In genomic region chr9:114153761-114154596, GRCh38 we compare ENCODE assay signal across 8 cellular contexts. TPM values are rescaled to one million over a fixed set of nuclear protein-coding genes. Genes with fewer than 3 reads are reported as not detected.
DNase-seq lines count a peak whose midpoint lies in the region; ATAC-seq, FAIRE-seq and TF ChIP-seq lines count a peak whose summit lies in the region.

No MANE protein-coding gene starts in this region.

- H3K18ac ChIP-seq in H1 (ENCODE audit: extremely low read depth, low read length) = peak overlapping the region; percentile 62

- no peak overlapping the region for H2AK5ac ChIP-seq in H1 (ENCODE audit: low read depth, low read length)

- TF ChIP-seq EP300 in H1 (IDR thresholded peaks at IDR 0.05; ENCODE audit: borderline replicate concordance in 1 of 2, low read depth in 2 of 2, low read length in 2 of 2) = no peak

- peak overlapping the region in 2 of 4 experiments; percentile 4 to 18; a peak in 2 of 7 replicates for H3K9ac ChIP-seq in H1 (replicated peaks in 1 of 4; ENCODE audit: extremely low read depth in 1 of 4, low read depth in 3 of 4, low read length in 3 of 4)

- peak; percentile 31 to 55; a peak in 3 of 4 replicates for TF ChIP-seq RAD21 in H1 (IDR thresholded peaks at IDR 0.05 in 1 of 2, conservative IDR thresholded peaks at IDR 0.05 in 1 of 2; ENCODE audit: low read depth in 2 of 2, low read length in 2 of 2)

- H3K4me3 ChIP-seq in CD4-positive, CD25-positive, alpha-beta regulatory T cell (ENCODE audit: low read depth, low read length) = no peak overlapping the region
- H3K4me3 ChIP-seq in H1 (ENCODE audit: extremely low read depth in 1 of 4, insufficient read depth in 2 of 4, low read depth in 3 of 4, low read length in 4 of 4) = peak overlapping the region; percentile 49 to 86 (median 57)

- peak overlapping the region; percentile 100 for H2BK12ac ChIP-seq in H1 (ENCODE audit: low read depth, low read length)

- peak overlapping the region; percentile 17 for H3K56ac ChIP-seq in H1 (replicated peaks; ENCODE audit: insufficient read length, low read depth, low read length)

- CTCF ChIA-PET in H1 (lab: Charles Lee; ENCODE audit: partially characterized antibody) = interaction anchor here (0.9 to 8.5 kb wide), 27 partner anchors 10 to 261 kb away, joined by 3 to 114 read pairs (median 6); partner anchors contain the start of gene KIF12

- H3K36me3 Mint-ChIP-seq in CD4-positive, CD25-positive, alpha-beta regulatory T cell = no peaks in the 10 kb centered on the region
- no peaks in the 10 kb centered on the region for H3K36me3 Mint-ChIP-seq in natural killer cell

- peaks cover 17% of the 10 kb centered on the region for H3K4me1 ChIP-seq in CD4-positive, CD25-positive, alpha-beta regulatory T cell (ENCODE audit: control insufficient read depth, insufficient read depth, low read length, poor library complexity, severe bottlenecking)
- H3K4me1 ChIP-seq in H1 (replicated peaks in 1 of 4; ENCODE audit: control insufficient read depth in 3 of 4, insufficient read depth in 4 of 4, low read length in 3 of 4) = peaks cover 0 to 14% (median 11%) of the 10 kb centered on the region in 4 experiments; a peak in 6 of 7 replicates

- H2BK5ac ChIP-seq in H1 (ENCODE audit: low read depth, low read length) = no peak overlapping the region; the same call in 1 of the 2 replicates

- no peak for DNase-seq in CD4-positive, CD25-positive, alpha-beta regulatory T cell
- DNase-seq in M059J (ENCODE audit: low read depth) (peak; percentile 52), H1 (ENCODE audit: low read depth in 1 of 2, low spot score in 2 of 2) (peak in 1 of 2 experiments; percentile 78), natural killer cell (no peak), T-helper 9 cell (no peak), cerebellar cortex (ENCODE audit: low spot score) (no peak)

- H3K4ac ChIP-seq in H1 (replicated peaks; ENCODE audit: insufficient read length, low read depth, low read length) = no peak overlapping the region

- no peak overlapping the region for H4K5ac ChIP-seq in H1 (ENCODE audit: insufficient read length, low read depth, low read length)

- peaks cover 13% of the 10 kb centered on the region for H3K23me2 ChIP-seq in H1 (ENCODE audit: low read depth, low read length)

- FAIRE-seq in H1 (lab: Jason Lieb, UNC) = no peak

- 0 out of 4 replicates have a peak, but pooled peaks cover 0 to 6% of the 10 kb centered on the region in 2 experiments for H3K79me2 ChIP-seq in H1 (ENCODE audit: control insufficient read depth in 1 of 2, insufficient read depth in 2 of 2, low read length in 2 of 2)

- H3K36me3 ChIP-seq in CD4-positive, CD25-positive, alpha-beta regulatory T cell (ENCODE audit: control insufficient read depth, insufficient read depth, low read length) = no peaks in the 10 kb centered on the region
- H3K36me3 ChIP-seq in H1 (ENCODE audit: control insufficient read depth in 2 of 4, insufficient read depth in 4 of 4, low read length in 3 of 4) = no peaks in the 10 kb centered on the region

- peak in 2 of 3 experiments; percentile 36 to 51; a peak in 3 of 4 replicates for TF ChIP-seq CTCF in H1 (IDR thresholded peaks at IDR 0.05; ENCODE audit: control extremely low read depth in 1 of 3, insufficient read depth in 1 of 3, low read depth in 1 of 3, low read length in 3 of 3)
- TF ChIP-seq CTCF in natural killer cell (IDR thresholded peaks at IDR 0.05) = no peak

- peak overlapping the region; percentile 63; the same call in 1 of the 2 replicates for H2AFZ ChIP-seq in H1 (ENCODE audit: low read length)

- peak overlapping the region; percentile 99 for H2BK15ac ChIP-seq in H1 (ENCODE audit: low read length)

- POLR2A ChIA-PET in H1 (lab: Charles Lee; ENCODE audit: partially characterized antibody) = interaction anchor here (1.3 to 1.6 kb wide), 4 partner anchors 7 to 46 kb away, joined by 3 to 5 read pairs (median 3); no protein-coding TSS in a partner anchor

- TF ChIP-seq POLR2A in H1 (IDR thresholded peaks at IDR 0.05; ENCODE audit: control extremely low read depth in 1 of 2, low read depth in 2 of 2, low read length in 2 of 2) = no peak

- H3K27me3 Mint-ChIP-seq in CD4-positive, CD25-positive, alpha-beta regulatory T cell = peaks cover 44% of the 10 kb centered on the region
- peaks cover 43 to 56% of the 10 kb centered on the region in 2 donors for H3K27me3 Mint-ChIP-seq in natural killer cell (ENCODE audit: low read depth in 2 of 2)

- peaks cover 8% of the 10 kb centered on the region for H3K27me3 ChIP-seq in CD4-positive, CD25-positive, alpha-beta regulatory T cell (ENCODE audit: control insufficient read depth, insufficient read depth, low read length)
- peaks cover 4 to 26% (median 21%) of the 10 kb centered on the region in 4 experiments for H3K27me3 ChIP-seq in H1 (replicated peaks in 1 of 4; ENCODE audit: control insufficient read depth in 3 of 4, extremely low read depth in 1 of 4, insufficient read depth in 3 of 4, low read length in 3 of 4)

- H3K9me3 Mint-ChIP-seq in CD4-positive, CD25-positive, alpha-beta regulatory T cell = peaks cover 0 to 2% (median 0%) of the 10 kb centered on the region in 7 donors
- H3K9me3 Mint-ChIP-seq in natural killer cell = no peaks in the 10 kb centered on the region

- no peak overlapping the region for H3K23ac ChIP-seq in H1 (ENCODE audit: insufficient read length)

- intact Hi-C loops in natural killer cell (cut with micrococcal nuclease) = loop anchor here (2.0 kb wide), 1 partner anchor 137 kb away; no protein-coding TSS in a partner anchor

- H4K8ac ChIP-seq in H1 (ENCODE audit: extremely low read depth, insufficient read depth, low read length) = peak overlapping the region; percentile 64; the same call in 1 of the 2 replicates

- H2BK120ac ChIP-seq in H1 (replicated peaks; ENCODE audit: low read depth, low read length) = no peak overlapping the region

- peak overlapping the region; percentile 61 to 67 (median 66) for H3K4me3 Mint-ChIP-seq in CD4-positive, CD25-positive, alpha-beta regulatory T cell
- H3K4me3 Mint-ChIP-seq in natural killer cell = peak overlapping the region; percentile 47

- no peak overlapping the region for H3K27ac ChIP-seq in CD4-positive, CD25-positive, alpha-beta regulatory T cell (ENCODE audit: insufficient read depth, low read length, poor library complexity, severe bottlenecking)
- H3K27ac ChIP-seq in H1 (ENCODE audit: low read depth, low read length) = no peak overlapping the region

- peak overlapping the region; percentile 100 for H3K4me2 ChIP-seq in H1 (ENCODE audit: insufficient read depth in 1 of 2, low read depth in 2 of 2, low read length in 2 of 2)

- H4K91ac ChIP-seq in H1 (replicated peaks; ENCODE audit: insufficient read length, low read length) = peak overlapping the region; percentile 25

- H3K79me1 ChIP-seq in H1 (ENCODE audit: low read depth, low read length) = peaks cover 5% of the 10 kb centered on the region; the same call in 1 of the 2 replicates

- H3K14ac ChIP-seq in H1 (ENCODE audit: insufficient read length) = no peak overlapping the region

- H4K20me1 ChIP-seq in H1 (replicated peaks in 1 of 2; ENCODE audit: control insufficient read depth in 1 of 2, insufficient read depth in 2 of 2, low read length in 2 of 2) = peaks cover 3 to 20% of the 10 kb centered on the region in 2 experiments

- no peak overlapping the region for H3K27ac Mint-ChIP-seq in CD4-positive, CD25-positive, alpha-beta regulatory T cell
- no peak overlapping the region for H3K27ac Mint-ChIP-seq in natural killer cell

- 4% methylated on average over 40 of the region's 80 CpGs; no CpG with 5 or more reads in 1 of the 2 experiments for WGBS in H1 (ENCODE audit: extremely low coverage in 1 of 2, insufficient coverage in 1 of 2, insufficient read length in 1 of 2, insufficient replicate concordance in 2 of 2, low coverage in 1 of 2, low lambda C conversion rate in 2 of 2, missing lambda C conversion rate in 1 of 2), 2 experiments

- H3K9me3 ChIP-seq in CD4-positive, CD25-positive, alpha-beta regulatory T cell (ENCODE audit: control insufficient read depth in 2 of 2, low read length in 2 of 2) = no peaks in the 10 kb centered on the region
- no peaks in the 10 kb centered on the region for H3K9me3 ChIP-seq in H1 (ENCODE audit: insufficient read depth in 2 of 2, low read depth in 1 of 2, low read length in 1 of 2)

- peak overlapping the region; percentile 75; the same call in 1 of the 2 replicates for H2BK20ac ChIP-seq in H1 (ENCODE audit: low read length)

- peaks cover 0 to 20% (median 9%) of the 10 kb centered on the region in 4 donors for H3K4me1 Mint-ChIP-seq in CD4-positive, CD25-positive, alpha-beta regulatory T cell
- peaks cover 11 to 18% of the 10 kb centered on the region in 2 donors for H3K4me1 Mint-ChIP-seq in natural killer cell

- no peak for ATAC-seq in CD4-positive, CD25-positive, alpha-beta regulatory T cell (ENCODE audit: low read depth in 2 of 2)
- no peak for ATAC-seq in natural killer cell
- no peak for ATAC-seq in HG03039 (IDR thresholded peaks at IDR 0.05; ENCODE audit: unreplicated experiment)
- ATAC-seq in HG02970 (IDR thresholded peaks at IDR 0.05; ENCODE audit: low FRiP score, unreplicated experiment) = no peak

RNA-seq across cellular contexts. Expression of gene COL27A1, which starts 1.4 kb away (rescaled TPM):
- 0.30 TPM for total RNA-seq in CD4-positive, CD25-positive, alpha-beta regulatory T cell
- polyA plus RNA-seq in CD4-positive, CD25-positive, alpha-beta regulatory T cell = not detected
- 0.44 and 2.0 TPM in 2 replicates for total RNA-seq in M059J (2014; rRNA removed; shearing (Covaris generic))
- 22.5 and 22.8 TPM in 2 replicates for total RNA-seq in H1 (2021; fragmentation: NEBNext Ultra II Directional; extraction: Animal tissue kit (Norgen Biotek cat#: 25700))
- polyA plus RNA-seq in H1 (2011; rRNA removed) = 15.1 and 26.0 TPM in 2 replicates
- polyA plus RNA-seq in H1 (2011; cell fraction: cytosol; rRNA removed) = 17.3 TPM
- 250 TPM for polyA plus RNA-seq in H1 (2011; cell fraction: nucleus; rRNA removed)
- polyA plus RNA-seq in H1 (2012, experiment 1 of 2) = 15.6 to 20.3 TPM (median 17.3 TPM) in 4 replicates
- 4.8 TPM for polyA plus RNA-seq in H1 (2012, experiment 2 of 2)
- polyA plus RNA-seq in H1 (2013, experiment 1 of 2) = 17.7 TPM
- 15.1 TPM for polyA plus RNA-seq in H1 (2013, experiment 2 of 2)
- 12.9 and 15.0 TPM in 2 replicates for polyA minus RNA-seq in H1 (2011; rRNA and poly(A)+ RNA removed)
- polyA minus RNA-seq in H1 (2011; cell fraction: cytosol; rRNA and poly(A)+ RNA removed) = 7.2 TPM
- 55.6 TPM for polyA minus RNA-seq in H1 (2011; cell fraction: nucleus; rRNA and poly(A)+ RNA removed)
- total RNA-seq in natural killer cell = not detected

RNA-seq across cellular contexts. Expression of gene KIF12, which starts 54.9 kb away (rescaled TPM):
- total RNA-seq in CD4-positive, CD25-positive, alpha-beta regulatory T cell = not detected
- not detected for polyA plus RNA-seq in CD4-positive, CD25-positive, alpha-beta regulatory T cell
- 0.12 TPM in 1 of 2 replicates, not detected in the other for total RNA-seq in M059J (2014; rRNA removed; shearing (Covaris generic))
- 3.4 and 3.9 TPM in 2 replicates for total RNA-seq in H1 (2021; fragmentation: NEBNext Ultra II Directional; extraction: Animal tissue kit (Norgen Biotek cat#: 25700))
- polyA plus RNA-seq in H1 (2011; rRNA removed) = 2.9 and 5.2 TPM in 2 replicates
- polyA plus RNA-seq in H1 (2011; cell fraction: cytosol; rRNA removed) = 3.7 TPM
- polyA plus RNA-seq in H1 (2011; cell fraction: nucleus; rRNA removed) = 33.3 TPM
- polyA plus RNA-seq in H1 (2012, experiment 1 of 2) = 2.9 to 3.5 TPM (median 3.4 TPM) in 4 replicates
- 2.0 TPM for polyA plus RNA-seq in H1 (2012, experiment 2 of 2)
- 2.1 TPM for polyA plus RNA-seq in H1 (2013, experiment 1 of 2)
- 1.1 TPM for polyA plus RNA-seq in H1 (2013, experiment 2 of 2)
- 3.6 and 4.0 TPM in 2 replicates for polyA minus RNA-seq in H1 (2011; rRNA and poly(A)+ RNA removed)
- polyA minus RNA-seq in H1 (2011; cell fraction: cytosol; rRNA and poly(A)+ RNA removed) = 1.9 TPM
- 3.6 TPM for polyA minus RNA-seq in H1 (2011; cell fraction: nucleus; rRNA and poly(A)+ RNA removed)
- total RNA-seq in natural killer cell = not detected
